Comparison of ENCODE assay signal across 14 cellular contexts in genomic region chr12:2311001-2311778, GRCh38.
A peak's percentile ranks its signal among the peaks of the same experiment; 100 is the strongest.
DNase-seq lines count a peak whose midpoint lies in the region; ATAC-seq, FAIRE-seq and TF ChIP-seq lines count a peak whose summit lies in the region.
"Had no signal": no experiment of that assay in that cellular context is flagged by ENCODE, and none has a peak within 500 bp of the region (broad histone marks: within the 10 kb centered on the region; RNA-seq: fewer than 3 reads in every experiment).

No MANE protein-coding gene starts in this region.

- H3K9me3 ChIP-seq in mesenchymal stem cell (ENCODE audit: control insufficient read depth, low read length) (peaks cover 6% of the 10 kb centered on the region), aorta (ENCODE audit: control insufficient read depth, low read length) (no peaks in the 10 kb centered on the region)

- peak overlapping the region; percentile 82 for H4K8ac ChIP-seq in mesenchymal stem cell (ENCODE audit: low read length)

- peak overlapping the region; percentile 29 for H2AK5ac ChIP-seq in mesenchymal stem cell (ENCODE audit: low read length, severe bottlenecking)

- peak overlapping the region; percentile 93 for H2BK15ac ChIP-seq in mesenchymal stem cell (ENCODE audit: low read depth, poor library complexity, severe bottlenecking)

- H3K27ac ChIP-seq in mesenchymal stem cell (ENCODE audit: low read length, poor library complexity, severe bottlenecking) (no peak overlapping the region), aorta (ENCODE audit: low read depth in 1 of 2, low read length in 2 of 2) (no peak overlapping the region)

- H3K14ac ChIP-seq in mesenchymal stem cell (ENCODE audit: low read length in 2 of 2) = peak overlapping the region in 1 of 2 experiments; percentile 35

- TF ChIP-seq POLR2A in erythroblast (IDR thresholded peaks at IDR 0.05; ENCODE audit: low read length) = no peak

- intact Hi-C loops in aorta (cut with DNase I) = no loop called here

- H3K4me3 ChIP-seq in bronchial epithelial cell (ENCODE audit: low read depth, low read length) = no peak overlapping the region
- peak overlapping the region in 1 of 2 experiments; percentile 43 for H3K4me3 ChIP-seq in mesenchymal stem cell (ENCODE audit: insufficient read depth in 1 of 2, low read depth in 1 of 2, low read length in 2 of 2)
- H3K4me3 ChIP-seq in aorta (ENCODE audit: low read length in 2 of 2) = no peak overlapping the region

- TF ChIP-seq CTCF in bronchial epithelial cell (IDR thresholded peaks at IDR 0.05; ENCODE audit: insufficient read depth, low read length, severe bottlenecking) = no peak

- peak; percentile 85 for FAIRE-seq in bronchial epithelial cell (lab: Jason Lieb, UNC)

- H3K9ac ChIP-seq in mesenchymal stem cell (ENCODE audit: low read length) = peak overlapping the region; percentile 50

- H4K91ac ChIP-seq in mesenchymal stem cell (ENCODE audit: low read length) = peak overlapping the region; percentile 28

- no peaks in the 10 kb centered on the region for H3K79me1 ChIP-seq in mesenchymal stem cell (replicated peaks; ENCODE audit: low read length, poor library complexity, severe bottlenecking)

- H3K4me1 ChIP-seq in mesenchymal stem cell (ENCODE audit: control insufficient read depth, insufficient read depth, low read depth, low read length) (peaks cover 4% of the 10 kb centered on the region), aorta (ENCODE audit: control insufficient read depth in 1 of 2, insufficient read depth in 2 of 2, low read length in 2 of 2) (peaks cover 0 to 4% of the 10 kb centered on the region in 2 donors)

- H3K23ac ChIP-seq in mesenchymal stem cell (ENCODE audit: low read length in 2 of 2) = peak overlapping the region in 1 of 2 experiments; percentile 86

- no peak overlapping the region for H3K4me2 ChIP-seq in mesenchymal stem cell (ENCODE audit: low read length, poor library complexity, severe bottlenecking)

- peak overlapping the region; percentile 8 to 95 for H3K18ac ChIP-seq in mesenchymal stem cell (ENCODE audit: low read depth in 1 of 2, low read length in 2 of 2)

- WGBS in mesenchymal stem cell = 23% methylated on average over 15 of the region's 15 CpGs
- WGBS in aorta, 2 donors = 57 to 67% methylated on average over 15 of the region's 15 CpGs

- DNase-seq in NCI-H748 (lab: John Stamatoyannopoulos, UW; ENCODE audit: unreplicated experiment) = peak; percentile 27
- DNase-seq in NCI-H748 treated with DMSO at 0.1 percent for 48 hours (lab: John Stamatoyannopoulos, UW) = no peak
- no peak for DNase-seq in bronchial epithelial cell (ENCODE audit: low read depth)
- DNase-seq in mesenchymal stem cell = peak; percentile 45
- no peak for DNase-seq in iPS-NIHi11 (ENCODE audit: low spot score)
- DNase-seq in central memory CD4-positive, alpha-beta T cell = no peak
- DNase-seq in aorta = no peak
- no peak for DNase-seq in erythroblast (lab: John Stamatoyannopoulos, UW)
- DNase-seq: activated CD4-positive, alpha-beta T cell treated with anti-CD3 and anti-CD28 coated beads for 1 hour; activated T-cell treated with anti-CD3 and anti-CD28 coated beads for 4 hours; naive thymus-derived CD4-positive, alpha-beta T cell; NCI-H1105; right cardiac atrium had no signal

- H3K4ac ChIP-seq in mesenchymal stem cell (ENCODE audit: low read depth in 1 of 2, low read length in 2 of 2) = peak overlapping the region; percentile 15 to 90

- no peak for ATAC-seq in aorta (ENCODE audit: low FRiP score)
- ATAC-seq: naive thymus-derived CD4-positive, alpha-beta T cell; Panc1; right cardiac atrium had no signal

- H2BK5ac ChIP-seq in mesenchymal stem cell (ENCODE audit: low read depth, low read length, poor library complexity, severe bottlenecking) = no peak overlapping the region

- H3K36me3 ChIP-seq in bronchial epithelial cell (ENCODE audit: control insufficient read depth, insufficient read depth, low read length) (no peaks in the 10 kb centered on the region), mesenchymal stem cell (ENCODE audit: control insufficient read depth in 1 of 2, insufficient read depth in 2 of 2, low read depth in 1 of 2, low read length in 2 of 2) (peaks cover 0 to 3% of the 10 kb centered on the region in 2 experiments), aorta (ENCODE audit: control insufficient read depth in 1 of 2, insufficient read depth in 2 of 2, low read length in 1 of 2) (no peaks in the 10 kb centered on the region)

- H3K27me3 ChIP-seq in bronchial epithelial cell (ENCODE audit: control insufficient read depth, insufficient read depth, low read length) (no peaks in the 10 kb centered on the region), mesenchymal stem cell (ENCODE audit: control insufficient read depth in 1 of 2, insufficient read depth in 1 of 2, low read length in 2 of 2) (no peaks in the 10 kb centered on the region), aorta (ENCODE audit: control insufficient read depth in 1 of 2, insufficient read depth in 2 of 2, low read length in 1 of 2) (no peaks in the 10 kb centered on the region)

- H2AFZ ChIP-seq in mesenchymal stem cell (ENCODE audit: low read depth, low read length) = peak overlapping the region; percentile 80

- peak overlapping the region in 1 of 2 experiments; percentile 88 for H2BK12ac ChIP-seq in mesenchymal stem cell (ENCODE audit: low read length in 2 of 2)

- H2BK120ac ChIP-seq in mesenchymal stem cell (ENCODE audit: low read depth, low read length) = no peak overlapping the region

Comparison
In these comparisons a context has a peak if more than half of its experiments do, and no peak if none do; other contexts are left out.
1. DNase-seq: peak in NCI-H748 (single experiment) and mesenchymal stem cell (single experiment); none in NCI-H748 treated with DMSO at 0.1 percent for 48 hours (single experiment), bronchial epithelial cell (single experiment), iPS-NIHi11 (single experiment), central memory CD4-positive, alpha-beta T cell (single experiment), aorta (0 of 2) and erythroblast (0 of 2).